Comparison of ENCODE assay signal across 8 cellular contexts in the genomic region with DNA sequence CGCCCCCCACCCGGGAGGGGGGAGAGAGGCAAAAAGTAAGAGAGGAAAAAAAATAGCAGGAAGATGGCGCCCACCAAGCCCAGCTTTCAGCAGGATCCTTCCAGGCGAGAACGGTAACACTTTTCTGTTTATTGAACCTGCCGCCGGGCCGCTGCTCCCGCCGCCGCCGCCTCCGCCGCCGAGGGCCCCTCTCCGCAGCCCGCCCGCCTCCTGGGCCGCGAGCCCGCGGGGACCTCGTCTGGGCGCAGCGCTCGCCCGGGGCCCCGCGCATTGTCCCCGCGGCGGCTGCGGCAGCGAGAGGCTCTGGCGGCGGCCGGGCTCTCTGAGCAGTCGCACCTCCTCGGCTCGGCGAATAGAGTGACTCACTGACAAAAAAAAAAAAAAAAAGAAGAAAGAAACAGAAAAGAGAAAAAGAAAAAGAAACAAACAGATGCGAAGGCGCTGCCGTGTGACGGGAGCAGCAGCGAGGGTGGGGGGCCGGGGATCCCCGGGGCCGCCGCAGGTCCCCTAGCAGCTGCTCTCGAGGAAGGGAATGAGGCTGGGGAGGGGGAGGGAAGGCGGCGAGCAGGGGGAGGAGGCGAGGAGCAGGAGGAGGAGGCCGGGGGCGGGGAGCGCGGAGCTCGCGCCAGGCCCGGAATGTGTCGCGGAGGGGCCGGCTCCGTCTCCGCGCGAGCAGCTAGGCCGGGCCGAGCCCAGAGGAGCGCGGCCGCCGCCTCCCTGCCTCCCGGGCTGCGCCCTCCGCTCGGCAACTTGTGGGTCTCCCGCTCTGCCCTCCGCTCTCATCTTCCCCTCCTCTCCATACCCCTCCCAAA. TPM values are rescaled to one million over a fixed set of nuclear protein-coding genes. Genes with fewer than 3 reads are reported as not detected.
A peak's percentile ranks its signal among the peaks of the same experiment; 100 is the strongest.
DNase-seq lines count a peak whose midpoint lies in the region; ATAC-seq, FAIRE-seq and TF ChIP-seq lines count a peak whose summit lies in the region.

No MANE protein-coding gene starts in this region.

- CTCF ChIA-PET in CD4-positive, alpha-beta T cell (lab: Charles Lee): no interaction called here
- CTCF ChIA-PET in GM12878 (lab: Yijun Ruan, JAX): no interaction called here

- H3K4me1 Mint-ChIP-seq in CD4-positive, alpha-beta T cell (ENCODE audit: low read depth): peaks cover 10% of the 10 kb centered on the region

- peaks cover 60% of the 10 kb centered on the region for H3K27me3 ChIP-seq in CD4-positive, alpha-beta T cell (ENCODE audit: control insufficient read depth, insufficient read depth, low read length)
- H3K27me3 ChIP-seq in GM12878 (replicated peaks in 1 of 2; ENCODE audit: control insufficient read depth in 2 of 2, insufficient read depth in 2 of 2, low read length in 1 of 2): peaks cover 0 to 14% of the 10 kb centered on the region in 2 experiments

- FAIRE-seq in GM12878 (lab: Jason Lieb, UNC): no peak
- FAIRE-seq in RCC 7860 (lab: Jason Lieb, UNC): no peak

- in situ Hi-C loops in GM12878 (cut with MboI): no loop called here

- peak overlapping the region; percentile 87 for H3K4me3 Mint-ChIP-seq in CD4-positive, alpha-beta T cell

- POLR2A ChIA-PET in CD4-positive, alpha-beta T cell (lab: Charles Lee): no interaction called here
- POLR2A ChIA-PET in GM12878 (lab: Charles Lee): no interaction called here

- H3K27ac Mint-ChIP-seq in CD4-positive, alpha-beta T cell: no peak overlapping the region

- ATAC-seq in CD4-positive, alpha-beta T cell (ENCODE audit: poor library complexity): peak; percentile 14
- peak; percentile 38 for ATAC-seq in GM21619 (IDR thresholded peaks at IDR 0.05; ENCODE audit: unreplicated experiment)
- no peak for ATAC-seq in GM12878

- no peaks in the 10 kb centered on the region for H4K20me1 ChIP-seq in GM12878 (ENCODE audit: control insufficient read depth, insufficient read depth)

- H3K36me3 Mint-ChIP-seq in CD4-positive, alpha-beta T cell (ENCODE audit: low read depth): no peaks in the 10 kb centered on the region

- SMC1A ChIA-PET in GM12878 (lab: Charles Lee; ENCODE audit: uncharacterized antibody, unreplicated experiment): no interaction called here

- H2AFZ ChIP-seq in GM12878 (ENCODE audit: control insufficient read depth, low read depth, low read length): no peak overlapping the region; the same call in 1 of the 2 replicates

- TF ChIP-seq RAD21 in GM12878 (IDR thresholded peaks at IDR 0.05; ENCODE audit: insufficient read depth, low read depth, low read length): no peak

- H3K27me3 Mint-ChIP-seq in CD4-positive, alpha-beta T cell: peaks cover 70% of the 10 kb centered on the region

- BruUV-seq in GM12878 (replicated peaks; lab: Mats Ljungman, UMichigan): no TSS peak

- H3K4me1 ChIP-seq in GM12878 (ENCODE audit: control insufficient read depth, insufficient read depth, low read length): no peaks in the 10 kb centered on the region

- H3K4me2 ChIP-seq in GM12878 (ENCODE audit: control insufficient read depth, insufficient read depth): peak overlapping the region; percentile 25

- no peak for DNase-seq in CD4-positive, alpha-beta T cell
- DNase-seq in NCI-H524 treated with DMSO at 0.1 percent for 48 hours (lab: John Stamatoyannopoulos, UW) (peak; percentile 40), GM12878 (ENCODE audit: low read depth, low spot score) (no peak), putamen (ENCODE audit: low spot score) (peak; percentile 85), RCC 7860 (ENCODE audit: low spot score) (no peak), cerebellar nuclear complex (lab: John Stamatoyannopoulos, UW) (no peak)

- H3K36me3 ChIP-seq in GM12878 (ENCODE audit: control insufficient read depth in 2 of 2, insufficient read depth in 2 of 2, low read length in 1 of 2): no peaks in the 10 kb centered on the region

- H3K9ac ChIP-seq in GM12878 (ENCODE audit: control insufficient read depth, insufficient read depth, low read length): no peak overlapping the region

- RAD21 ChIA-PET in GM12878 (lab: Charles Lee; ENCODE audit: unreplicated experiment): no interaction called here

- TF ChIP-seq EP300 in GM12878 (IDR thresholded peaks at IDR 0.05; ENCODE audit: borderline replicate concordance in 1 of 2, control insufficient read depth in 1 of 2, low read depth in 2 of 2, low read length in 2 of 2): no peak

- no peaks in the 10 kb centered on the region for H3K9me3 ChIP-seq in CD4-positive, alpha-beta T cell (ENCODE audit: control insufficient read depth, low read length)
- H3K9me3 ChIP-seq in GM12878 (replicated peaks; ENCODE audit: control insufficient read depth, insufficient read depth, low read length): no peaks in the 10 kb centered on the region

- no peak for TF ChIP-seq POLR2A in GM12878 (IDR thresholded peaks at IDR 0.05; ENCODE audit: low read depth, low read length)

- no peak overlapping the region for H3K27ac ChIP-seq in CD4-positive, alpha-beta T cell (ENCODE audit: low read depth, low read length)
- H3K27ac ChIP-seq in GM12878 (ENCODE audit: control insufficient read depth, insufficient read depth): no peak overlapping the region

- H3K79me2 ChIP-seq in GM12878 (ENCODE audit: control insufficient read depth, insufficient read depth, low read length): no peaks in the 10 kb centered on the region

- intact Hi-C loops in CD4-positive, alpha-beta T cell (cut with DNase I, micrococcal nuclease): no loop called here
- intact Hi-C loops in GM12878 (cut with micrococcal nuclease; ENCODE audit: unreplicated experiment): no loop called here

- H3K9me3 Mint-ChIP-seq in CD4-positive, alpha-beta T cell: no peaks in the 10 kb centered on the region

- TF ChIP-seq CTCF in CD4-positive, alpha-beta T cell (IDR thresholded peaks at IDR 0.05): no peak
- TF ChIP-seq CTCF in GM12878 (IDR thresholded peaks at IDR 0.05 in 2 of 3, conservative IDR thresholded peaks at IDR 0.05 in 1 of 3; ENCODE audit: control insufficient read depth in 2 of 3, extremely low read depth in 1 of 3, insufficient read depth in 1 of 3, low read depth in 3 of 3, low read length in 3 of 3): no peak

- WGBS in GM12878 (ENCODE audit: insufficient coverage, insufficient replicate concordance, low lambda C conversion rate, missing lambda C conversion rate): 7% methylated on average over 21 of the region's 80 CpGs

- H3K4me3 ChIP-seq in GM12878 (no peak overlapping the region; the same call in 1 of the 2 replicates), iPS-11a (ENCODE audit: low read depth, low read length) (peak overlapping the region; percentile 58)

TF ChIP-seq in GM12878, 131 proteins besides CTCF, POLR2A, EP300 and RAD21 (continues in another document):
- no peak for TF ChIP-seq KDM1A (IDR thresholded peaks at IDR 0.05; ENCODE audit: borderline replicate concordance)
- TF ChIP-seq SUZ12 (IDR thresholded peaks at IDR 0.05; ENCODE audit: unreplicated experiment): peak; percentile 39
- TF ChIP-seq, protein P1, sequence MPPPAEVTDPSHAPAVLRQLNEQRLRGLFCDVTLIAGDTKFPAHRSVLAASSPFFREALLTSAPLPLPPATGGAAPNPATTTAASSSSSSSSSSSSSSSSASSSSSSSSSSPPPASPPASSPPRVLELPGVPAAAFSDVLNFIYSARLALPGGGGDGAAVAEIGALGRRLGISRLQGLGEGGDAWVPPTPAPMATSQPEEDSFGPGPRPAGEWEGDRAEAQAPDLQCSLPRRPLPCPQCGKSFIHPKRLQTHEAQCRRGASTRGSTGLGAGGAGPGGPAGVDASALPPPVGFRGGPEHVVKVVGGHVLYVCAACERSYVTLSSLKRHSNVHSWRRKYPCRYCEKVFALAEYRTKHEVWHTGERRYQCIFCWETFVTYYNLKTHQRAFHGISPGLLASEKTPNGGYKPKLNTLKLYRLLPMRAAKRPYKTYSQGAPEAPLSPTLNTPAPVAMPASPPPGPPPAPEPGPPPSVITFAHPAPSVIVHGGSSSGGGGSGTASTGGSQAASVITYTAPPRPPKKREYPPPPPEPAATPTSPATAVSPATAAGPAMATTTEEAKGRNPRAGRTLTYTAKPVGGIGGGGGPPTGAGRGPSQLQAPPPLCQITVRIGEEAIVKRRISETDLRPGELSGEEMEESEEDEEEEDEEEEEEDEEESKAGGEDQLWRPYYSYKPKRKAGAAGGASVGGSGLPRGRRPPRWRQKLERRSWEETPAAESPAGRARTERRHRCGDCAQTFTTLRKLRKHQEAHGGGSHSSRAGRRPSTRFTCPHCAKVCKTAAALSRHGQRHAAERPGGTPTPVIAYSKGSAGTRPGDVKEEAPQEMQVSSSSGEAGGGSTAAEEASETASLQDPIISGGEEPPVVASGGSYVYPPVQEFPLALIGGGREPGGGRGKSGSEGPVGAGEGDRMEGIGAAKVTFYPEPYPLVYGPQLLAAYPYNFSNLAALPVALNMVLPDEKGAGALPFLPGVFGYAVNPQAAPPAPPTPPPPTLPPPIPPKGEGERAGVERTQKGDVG (CRISPR knock-in tag; IDR thresholded peaks at IDR 0.05): no peak
- TF ChIP-seq POU2F2 (IDR thresholded peaks at IDR 0.05; ENCODE audit: borderline replicate concordance, low read depth, low read length): no peak
- TF ChIP-seq NR2F1 (conservative IDR thresholded peaks at IDR 0.05): no peak
- TF ChIP-seq IRF4 (IDR thresholded peaks at IDR 0.05; ENCODE audit: low read depth, low read length): no peak
- no peak for TF ChIP-seq FOXM1 (IDR thresholded peaks at IDR 0.05; ENCODE audit: low read depth, low read length)
- no peak for TF ChIP-seq CHD1 (IDR thresholded peaks at IDR 0.05; ENCODE audit: low read depth, low read length)
- no peak for TF ChIP-seq HDAC6 (IDR thresholded peaks at IDR 0.05; ENCODE audit: unreplicated experiment)
- no peak for TF ChIP-seq RAD51 (IDR thresholded peaks at IDR 0.05)
- TF ChIP-seq BRCA1 (IDR thresholded peaks at IDR 0.05; ENCODE audit: low read depth, low read length): no peak
- no peak for TF ChIP-seq RFX5 (IDR thresholded peaks at IDR 0.05; ENCODE audit: low read depth, low read length)

RNA-seq across cellular contexts. Expression of gene NPAS3, which starts 0.8 kb away (rescaled TPM):
- not detected for total RNA-seq in CD4-positive, alpha-beta T cell
- 0.24 and 0.33 TPM in 2 replicates for total RNA-seq in GM12878 (2013; cell fraction: nucleolus; rRNA removed)
- under 0.01 TPM in 1 of 2 replicates, not detected in the other for total RNA-seq in GM12878 (2014; rRNA removed)
- 0.05 TPM in 1 of 2 replicates, not detected in the other for total RNA-seq in GM12878 (2014; rRNA removed; fragmentation: Illumina TruSeq; extraction: Trizol)
- not detected in 2 replicates for total RNA-seq in GM12878 (2021)
- not detected for polyA plus RNA-seq in GM12878 (2011; ENCODE audit: low read depth)
- polyA plus RNA-seq in GM12878 (2011; rRNA removed): 2.7 and 3.3 TPM in 2 replicates
- polyA plus RNA-seq in GM12878 (2011; cell fraction: cytosol; rRNA removed): 1.5 TPM in 2 replicates
- polyA plus RNA-seq in GM12878 (2011; cell fraction: nucleus; rRNA removed): 2.1 and 4.0 TPM in 2 replicates
- polyA plus RNA-seq in GM12878 (2012): 0.03 TPM in 1 of 2 replicates, not detected in the other
- not detected in 2 replicates for polyA plus RNA-seq in GM12878 (2014; fragmentation: Illumina TruSeq; extraction: Trizol)
- under 1 TPM in 1 of 2 experiments, not detected in 1; 0.02 TPM for polyA plus RNA-seq in GM12878 (2014; fragmentation: Nextera tagmentation; extraction: Ambion mirVana)
- 0.03 and 0.04 TPM in 2 replicates for polyA plus RNA-seq in GM12878 (2014; rRNA removed)
- not detected for polyA plus RNA-seq in GM12878 (2016; fragmentation: Nextera tagmentation; extraction: Ambion mirVana)
- polyA minus RNA-seq in GM12878 (2011; rRNA and poly(A)+ RNA removed): 3.3 and 6.5 TPM in 2 replicates
- polyA minus RNA-seq in GM12878 (2011; cell fraction: cytosol; rRNA and poly(A)+ RNA removed): 1.7 and 2.3 TPM in 2 replicates
- 9.4 and 11.2 TPM in 2 replicates for polyA minus RNA-seq in GM12878 (2011; cell fraction: nucleus; rRNA and poly(A)+ RNA removed)

Comparison
In these comparisons a context has a peak if more than half of its experiments do, and no peak if none do; other contexts are left out.
1. DNase-seq: peak in NCI-H524 treated with DMSO at 0.1 percent for 48 hours (single experiment) and putamen (single experiment); none in CD4-positive, alpha-beta T cell (0 of 10), GM12878 (single experiment), RCC 7860 (single experiment) and cerebellar nuclear complex (0 of 2).